In genomic region chr19:55625004-55625326, GRCh38 we compare ENCODE assay signal across 8 cellular contexts. TPM values are rescaled to one million over a fixed set of nuclear protein-coding genes. Genes with fewer than 3 reads are reported as not detected.
DNase-seq lines count a peak whose midpoint lies in the region; ATAC-seq and TF ChIP-seq lines count a peak whose summit lies in the region.

No MANE protein-coding gene starts in this region.

- H3K9me3 Mint-ChIP-seq in brain: peaks cover 0 to 5% (median 0%) of the 10 kb centered on the region in 5 experiments

- WGBS in heart right ventricle, 2 donors: 55 to 56% methylated on average over 11 of the region's 11 CpGs
- WGBS in mesendoderm (ENCODE audit: extremely low coverage, insufficient coverage, low lambda C conversion rate): no CpG with 5 or more reads among the region's 11 CpGs

- H3K4me1 Mint-ChIP-seq in brain: peaks cover 34% of the 10 kb centered on the region

- H3K4me3 ChIP-seq in heart right ventricle (peak overlapping the region; percentile 32 to 63 (median 58)), mesendoderm (ENCODE audit: low read length) (no peak overlapping the region), vagina (peak overlapping the region; percentile 64 to 69)

- H3K36me3 Mint-ChIP-seq in brain: peaks cover 8% of the 10 kb centered on the region

- H3K27me3 ChIP-seq in heart right ventricle (no peaks in the 10 kb centered on the region), mesendoderm (ENCODE audit: insufficient read depth, low read length, poor library complexity) (no peaks in the 10 kb centered on the region), vagina (no peaks in the 10 kb centered on the region)

- H4K5ac ChIP-seq in mesendoderm (ENCODE audit: low read length): no peak overlapping the region

- H3K36me3 ChIP-seq in heart right ventricle: peaks cover 0 to 19% (median 7%) of the 10 kb centered on the region in 9 donors
- no peaks in the 10 kb centered on the region for H3K36me3 ChIP-seq in mesendoderm (ENCODE audit: control insufficient read depth, insufficient read depth, low read length)
- H3K36me3 ChIP-seq in vagina: no peaks in the 10 kb centered on the region

- H3K27ac ChIP-seq in heart right ventricle (peak overlapping the region in 7 of 10 donors; percentile 85 to 97 (median 94)), mesendoderm (ENCODE audit: low read depth, low read length) (no peak overlapping the region), vagina (peak overlapping the region; percentile 97)

- no peak overlapping the region for H3K18ac ChIP-seq in mesendoderm (ENCODE audit: low read length)

- H3K4me2 ChIP-seq in mesendoderm (ENCODE audit: low read length): peak overlapping the region; percentile 72

- H3K23ac ChIP-seq in mesendoderm (ENCODE audit: low read length): no peak overlapping the region

- H3K4me1 ChIP-seq in heart right ventricle (peaks cover 5 to 38% (median 15%) of the 10 kb centered on the region in 9 donors), mesendoderm (ENCODE audit: control insufficient read depth, low read depth, low read length) (no peaks in the 10 kb centered on the region), vagina (peaks cover 14% of the 10 kb centered on the region)

- no peak for DNase-seq in heart right ventricle
- DNase-seq in Right ventricle myocardium inferior (ENCODE audit: missing footprints): no peak
- DNase-seq in mesendoderm: no peak
- no peak for DNase-seq in vagina (ENCODE audit: extremely low spot score in 2 of 2)
- no peak for DNase-seq in stimulated activated CD4-positive, alpha-beta T cell treated with anti-CD3 and anti-CD28 coated beads, Interleukin-2, amount 100 ng/mL, for 48 hours
- no peak for DNase-seq in GM20000 (ENCODE audit: low spot score)

- TF ChIP-seq CTCF in heart right ventricle (IDR thresholded peaks at IDR 0.05): no peak
- TF ChIP-seq CTCF in brain (conservative IDR thresholded peaks at IDR 0.05): no peak
- no peak for TF ChIP-seq CTCF in vagina (IDR thresholded peaks at IDR 0.05)
- TF ChIP-seq CTCF in GM20000 (IDR thresholded peaks at IDR 0.05; ENCODE audit: extremely low read depth, missing control alignments): no peak

- no peak for ATAC-seq in heart right ventricle
- no peak for ATAC-seq in Right ventricle myocardium inferior
- no peak for ATAC-seq in GM21576 (IDR thresholded peaks at IDR 0.05; ENCODE audit: unreplicated experiment)

- peaks cover 10% of the 10 kb centered on the region for H3K27me3 Mint-ChIP-seq in brain

- H3K9me3 ChIP-seq in heart right ventricle: no peaks in the 10 kb centered on the region
- no peaks in the 10 kb centered on the region for H3K9me3 ChIP-seq in vagina

- no peak for TF ChIP-seq POLR2A in vagina (IDR thresholded peaks at IDR 0.05)

- peak overlapping the region; percentile 75 for H3K56ac ChIP-seq in mesendoderm (ENCODE audit: low read length)

- no peak overlapping the region for H2BK5ac ChIP-seq in mesendoderm (ENCODE audit: low read length)

- H3K79me1 ChIP-seq in mesendoderm (ENCODE audit: low read length): peaks cover 3% of the 10 kb centered on the region

- peak overlapping the region; percentile 90 to 92 (median 90) for H3K4me3 Mint-ChIP-seq in brain

- H3K4ac ChIP-seq in mesendoderm (ENCODE audit: low read depth, low read length): peak overlapping the region; percentile 37

- no peaks in the 10 kb centered on the region for H3K79me2 ChIP-seq in mesendoderm (ENCODE audit: control insufficient read depth, insufficient read depth, low read length)

- H3K27ac Mint-ChIP-seq in brain: peak overlapping the region; percentile 91 to 100 (median 99)

- H3K9ac ChIP-seq in mesendoderm (ENCODE audit: low read length): peak overlapping the region; percentile 69

- H2AK5ac ChIP-seq in mesendoderm (ENCODE audit: low read length): no peak overlapping the region

- intact Hi-C loops in heart right ventricle (cut with DNase I) (loop anchor here in 4 of 10 donors (2.0 to 5.0 kb wide), 4 partner anchors 18 to 113 kb away; no protein-coding TSS in a partner anchor), Right ventricle myocardium inferior (cut with DNase I) (loop anchor here (10.0 kb wide), 1 partner anchor 480 kb away; the partner anchor contains the start of gene TNNT1), vagina (cut with DNase I) (no loop called here)

- H2BK120ac ChIP-seq in mesendoderm (ENCODE audit: low read depth, low read length): no peak overlapping the region

- H2BK15ac ChIP-seq in mesendoderm (replicated peaks; ENCODE audit: low read depth): no peak overlapping the region

- no peak overlapping the region for H4K8ac ChIP-seq in mesendoderm (ENCODE audit: low read depth, low read length)

RNA-seq across cellular contexts. Expression of gene ZNF784, which starts 0.6 kb away (rescaled TPM):
- 10 to 100 TPM in 8 of 10 donors, 1 to 10 TPM in 2; 8.9 to 16.4 (median 12.2) TPM for total RNA-seq in heart right ventricle
- polyA plus RNA-seq in heart right ventricle: 1 to 10 TPM; 6.4 to 9.9 TPM
- total RNA-seq in Right ventricle myocardium inferior: 11.1 TPM
- polyA plus RNA-seq in brain (ENCODE audit: insufficient read depth, low read depth, low replicate concordance): 5.8 TPM
- 3.9 TPM for polyA plus RNA-seq in mesendoderm (2013, experiment 1 of 2)
- 4.4 TPM for polyA plus RNA-seq in mesendoderm (2013, experiment 2 of 2)
- total RNA-seq in vagina: 5.2 TPM

RNA-seq across cellular contexts. Expression of gene ZNF580, which starts 15.8 kb away (rescaled TPM):
- total RNA-seq in heart right ventricle (10 to 100 TPM; 16.6 to 24.9 (median 21.1) TPM), Right ventricle myocardium inferior (13.2 TPM), vagina (30.9 TPM)
- polyA plus RNA-seq in heart right ventricle (10 to 100 TPM; 16.5 to 29.9 TPM), brain (ENCODE audit: insufficient read depth, low read depth, low replicate concordance) (43.5 TPM)
- 12.1 TPM for polyA plus RNA-seq in mesendoderm (2013, experiment 1 of 2)
- polyA plus RNA-seq in mesendoderm (2013, experiment 2 of 2): 13.5 TPM

RNA-seq across cellular contexts. Expression of gene ZNF581, which starts 18.5 kb away (rescaled TPM):
- total RNA-seq in heart right ventricle: 10 to 100 TPM in 1 of 10 donors, 1 to 10 TPM in 9; 4.0 to 15.6 (median 6.5) TPM
- 10 to 100 TPM in 1 of 2 donors, 1 to 10 TPM in 1; 5.6 to 10.8 TPM for polyA plus RNA-seq in heart right ventricle
- total RNA-seq in Right ventricle myocardium inferior: 7.4 TPM
- polyA plus RNA-seq in brain (ENCODE audit: insufficient read depth, low read depth, low replicate concordance): 24.5 TPM
- polyA plus RNA-seq in mesendoderm (2013, experiment 1 of 2): 34.8 TPM
- 34.8 TPM for polyA plus RNA-seq in mesendoderm (2013, experiment 2 of 2)
- total RNA-seq in vagina: 15.5 TPM

RNA-seq across cellular contexts. Expression of gene ZNF865, which starts 19.5 kb away (rescaled TPM):
- total RNA-seq in heart right ventricle (10 to 100 TPM; 11.8 to 20.0 (median 13.5) TPM), Right ventricle myocardium inferior (16.9 TPM), vagina (8.8 TPM)
- polyA plus RNA-seq in heart right ventricle (10 to 100 TPM; 13.9 to 26.5 TPM), brain (ENCODE audit: insufficient read depth, low read depth, low replicate concordance) (10.4 TPM)
- 4.8 TPM for polyA plus RNA-seq in mesendoderm (2013, experiment 1 of 2)
- polyA plus RNA-seq in mesendoderm (2013, experiment 2 of 2): 4.8 TPM

RNA-seq across cellular contexts. Expression of gene CCDC106, which starts 23.0 kb away (rescaled TPM):
- total RNA-seq in heart right ventricle: 10 to 100 TPM; 12.1 to 20.0 (median 13.3) TPM
- polyA plus RNA-seq in heart right ventricle: 10 to 100 TPM; 15.3 to 29.6 TPM
- total RNA-seq in Right ventricle myocardium inferior: 17.4 TPM
- polyA plus RNA-seq in brain (ENCODE audit: insufficient read depth, low read depth, low replicate concordance): 31.4 TPM
- 7.9 TPM for polyA plus RNA-seq in mesendoderm (2013, experiment 1 of 2)
- 7.9 TPM for polyA plus RNA-seq in mesendoderm (2013, experiment 2 of 2)
- 8.3 TPM for total RNA-seq in vagina
